In genomic region chr13:30617315-30618185, GRCh38 we compare ENCODE assay signal across 1 cellular context.
A peak's percentile ranks its signal among the peaks of the same experiment; 100 is the strongest.
TF ChIP-seq lines count a peak whose summit lies in the region.

USPL1 (plus strand) TSS chr13:30617920; CDS start chr13:30621141, 3,221 bp downstream.

TF ChIP-seq in K562, 482 proteins besides CTCF, POLR2A, EP300 and RAD21 (continued from another document and continues in another):
- 0 out of 2 replicates have a peak, but pooled peaks have one; percentile 33 for TF ChIP-seq KLF1 (tag; IDR thresholded peaks at IDR 0.05)
- no peak; the same call in 1 of the 2 replicates for TF ChIP-seq ZBTB2 (IDR thresholded peaks at IDR 0.05)
- TF ChIP-seq ZC3H4 (CRISPR knock-in tag; IDR thresholded peaks at IDR 0.05; ENCODE audit: borderline replicate concordance) = no peak
- TF ChIP-seq SUPT5H (IDR thresholded peaks at IDR 0.05) = peak; percentile 74
- TF ChIP-seq ZNF57 (CRISPR knock-in tag; IDR thresholded peaks at IDR 0.05) = no peak
- no peak for TF ChIP-seq HOXB6 (CRISPR knock-in tag; IDR thresholded peaks at IDR 0.05; ENCODE audit: borderline replicate concordance)
- TF ChIP-seq TGIF2 (CRISPR knock-in tag; IDR thresholded peaks at IDR 0.05) = no peak; the same call in 1 of the 2 replicates
- TF ChIP-seq ZBTB17 (CRISPR knock-in tag; IDR thresholded peaks at IDR 0.05) = no peak
- TF ChIP-seq ZFPM2 (CRISPR knock-in tag; IDR thresholded peaks at IDR 0.05) = no peak
- TF ChIP-seq NRF1 (conservative IDR thresholded peaks at IDR 0.05 in 1 of 2, IDR thresholded peaks at IDR 0.05 in 1 of 2) = peak; percentile 82 to 86
- TF ChIP-seq, protein P1, sequence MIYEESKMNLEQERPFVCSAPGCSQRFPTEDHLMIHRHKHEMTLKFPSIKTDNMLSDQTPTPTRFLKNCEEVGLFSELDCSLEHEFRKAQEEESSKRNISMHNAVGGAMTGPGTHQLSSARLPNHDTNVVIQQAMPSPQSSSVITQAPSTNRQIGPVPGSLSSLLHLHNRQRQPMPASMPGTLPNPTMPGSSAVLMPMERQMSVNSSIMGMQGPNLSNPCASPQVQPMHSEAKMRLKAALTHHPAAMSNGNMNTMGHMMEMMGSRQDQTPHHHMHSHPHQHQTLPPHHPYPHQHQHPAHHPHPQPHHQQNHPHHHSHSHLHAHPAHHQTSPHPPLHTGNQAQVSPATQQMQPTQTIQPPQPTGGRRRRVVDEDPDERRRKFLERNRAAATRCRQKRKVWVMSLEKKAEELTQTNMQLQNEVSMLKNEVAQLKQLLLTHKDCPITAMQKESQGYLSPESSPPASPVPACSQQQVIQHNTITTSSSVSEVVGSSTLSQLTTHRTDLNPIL (CRISPR knock-in tag; IDR thresholded peaks at IDR 0.05) = no peak
- no peak for TF ChIP-seq KDM2B (CRISPR knock-in tag; IDR thresholded peaks at IDR 0.05)
- no peak; the same call in 1 of the 2 replicates for TF ChIP-seq LEF1 (IDR thresholded peaks at IDR 0.05)
- no peak for TF ChIP-seq SRSF3 (IDR thresholded peaks at IDR 0.05; ENCODE audit: insufficient read depth, low read length)
- no peak for TF ChIP-seq ZNF274 (IDR thresholded peaks at IDR 0.05; ENCODE audit: borderline replicate concordance, low read depth, low read length)
- no peak for TF ChIP-seq ZNF408 (CRISPR knock-in tag; IDR thresholded peaks at IDR 0.05; ENCODE audit: low read depth)
- no peak for TF ChIP-seq CCAR2 (IDR thresholded peaks at IDR 0.05; ENCODE audit: low read depth, low read length)
- TF ChIP-seq CEBPZ (IDR thresholded peaks at IDR 0.05; ENCODE audit: borderline replicate concordance, low read depth, low read length) = no peak
- TF ChIP-seq SNAPC5 (CRISPR knock-in tag; IDR thresholded peaks at IDR 0.05) = no peak
- TF ChIP-seq RNF2 (IDR thresholded peaks at IDR 0.05) = peak; percentile 58; the same call in 1 of the 2 replicates
- TF ChIP-seq ID3 (CRISPR knock-in tag; IDR thresholded peaks at IDR 0.05) = no peak
- no peak for TF ChIP-seq ID3 (tag; IDR thresholded peaks at IDR 0.05)
- TF ChIP-seq POLR2B (IDR thresholded peaks at IDR 0.05; ENCODE audit: low read depth, partially characterized antibody) = peak; percentile 47
- TF ChIP-seq ZNF23 (CRISPR knock-in tag; IDR thresholded peaks at IDR 0.05) = no peak
- TF ChIP-seq, protein P2, sequence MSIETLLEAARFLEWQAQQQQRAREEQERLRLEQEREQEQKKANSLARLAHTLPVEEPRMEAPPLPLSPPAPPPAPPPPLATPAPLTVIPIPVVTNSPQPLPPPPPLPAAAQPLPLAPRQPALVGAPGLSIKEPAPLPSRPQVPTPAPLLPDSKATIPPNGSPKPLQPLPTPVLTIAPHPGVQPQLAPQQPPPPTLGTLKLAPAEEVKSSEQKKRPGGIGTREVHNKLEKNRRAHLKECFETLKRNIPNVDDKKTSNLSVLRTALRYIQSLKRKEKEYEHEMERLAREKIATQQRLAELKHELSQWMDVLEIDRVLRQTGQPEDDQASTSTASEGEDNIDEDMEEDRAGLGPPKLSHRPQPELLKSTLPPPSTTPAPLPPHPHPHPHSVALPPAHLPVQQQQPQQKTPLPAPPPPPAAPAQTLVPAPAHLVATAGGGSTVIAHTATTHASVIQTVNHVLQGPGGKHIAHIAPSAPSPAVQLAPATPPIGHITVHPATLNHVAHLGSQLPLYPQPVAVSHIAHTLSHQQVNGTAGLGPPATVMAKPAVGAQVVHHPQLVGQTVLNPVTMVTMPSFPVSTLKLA (conservative IDR thresholded peaks at IDR 0.05) = peak; percentile 89 to 95
- TF ChIP-seq, protein P3, sequence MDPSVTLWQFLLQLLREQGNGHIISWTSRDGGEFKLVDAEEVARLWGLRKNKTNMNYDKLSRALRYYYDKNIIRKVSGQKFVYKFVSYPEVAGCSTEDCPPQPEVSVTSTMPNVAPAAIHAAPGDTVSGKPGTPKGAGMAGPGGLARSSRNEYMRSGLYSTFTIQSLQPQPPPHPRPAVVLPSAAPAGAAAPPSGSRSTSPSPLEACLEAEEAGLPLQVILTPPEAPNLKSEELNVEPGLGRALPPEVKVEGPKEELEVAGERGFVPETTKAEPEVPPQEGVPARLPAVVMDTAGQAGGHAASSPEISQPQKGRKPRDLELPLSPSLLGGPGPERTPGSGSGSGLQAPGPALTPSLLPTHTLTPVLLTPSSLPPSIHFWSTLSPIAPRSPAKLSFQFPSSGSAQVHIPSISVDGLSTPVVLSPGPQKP (CRISPR knock-in tag; IDR thresholded peaks at IDR 0.05) = no peak
- no peak for TF ChIP-seq BRF1 (IDR thresholded peaks at IDR 0.05; ENCODE audit: borderline replicate concordance, extremely low read depth, insufficient read length)
- no peak for TF ChIP-seq SRSF7 (optimal IDR thresholded peaks at IDR 0.05; ENCODE audit: low read depth, low read length)
- TF ChIP-seq ZBED1 (IDR thresholded peaks at IDR 0.05) = no peak
- peak; percentile 100 for TF ChIP-seq GABPB1 (CRISPR knock-in tag; IDR thresholded peaks at IDR 0.05)
- TF ChIP-seq HOMEZ (CRISPR knock-in tag; IDR thresholded peaks at IDR 0.05) = no peak
- TF ChIP-seq ETV1 (tag; conservative IDR thresholded peaks at IDR 0.05; ENCODE audit: low read depth) = peak; percentile 89
- TF ChIP-seq NR1H2 (CRISPR knock-in tag; IDR thresholded peaks at IDR 0.05) = 0 out of 2 replicates have a peak, but pooled peaks have one; percentile 48
- no peak for TF ChIP-seq RBM39 (optimal IDR thresholded peaks at IDR 0.05; ENCODE audit: low read depth, low read length)
- TF ChIP-seq, protein P4, sequence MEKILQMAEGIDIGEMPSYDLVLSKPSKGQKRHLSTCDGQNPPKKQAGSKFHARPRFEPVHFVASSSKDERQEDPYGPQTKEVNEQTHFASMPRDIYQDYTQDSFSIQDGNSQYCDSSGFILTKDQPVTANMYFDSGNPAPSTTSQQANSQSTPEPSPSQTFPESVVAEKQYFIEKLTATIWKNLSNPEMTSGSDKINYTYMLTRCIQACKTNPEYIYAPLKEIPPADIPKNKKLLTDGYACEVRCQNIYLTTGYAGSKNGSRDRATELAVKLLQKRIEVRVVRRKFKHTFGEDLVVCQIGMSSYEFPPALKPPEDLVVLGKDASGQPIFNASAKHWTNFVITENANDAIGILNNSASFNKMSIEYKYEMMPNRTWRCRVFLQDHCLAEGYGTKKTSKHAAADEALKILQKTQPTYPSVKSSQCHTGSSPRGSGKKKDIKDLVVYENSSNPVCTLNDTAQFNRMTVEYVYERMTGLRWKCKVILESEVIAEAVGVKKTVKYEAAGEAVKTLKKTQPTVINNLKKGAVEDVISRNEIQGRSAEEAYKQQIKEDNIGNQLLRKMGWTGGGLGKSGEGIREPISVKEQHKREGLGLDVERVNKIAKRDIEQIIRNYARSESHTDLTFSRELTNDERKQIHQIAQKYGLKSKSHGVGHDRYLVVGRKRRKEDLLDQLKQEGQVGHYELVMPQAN (IDR thresholded peaks at IDR 0.05; ENCODE audit: borderline replicate concordance) = peak; percentile 77; the same call in 1 of the 2 replicates
- TF ChIP-seq RCOR1 (IDR thresholded peaks at IDR 0.05; ENCODE audit: borderline replicate concordance in 1 of 2, low read depth in 2 of 2, low read length in 2 of 2) = peak in 1 of 2 experiments; percentile 58; a peak in 2 of 4 replicates
- no peak for TF ChIP-seq DDX20 (tag; IDR thresholded peaks at IDR 0.05; ENCODE audit: low read depth)
- TF ChIP-seq TCF7L2 (IDR thresholded peaks at IDR 0.05; ENCODE audit: low read depth, low read length) = no peak
- peak; percentile 46 for TF ChIP-seq NFIC (IDR thresholded peaks at IDR 0.05)
- no peak for TF ChIP-seq ZNF197 (CRISPR knock-in tag; IDR thresholded peaks at IDR 0.05; ENCODE audit: low read depth)
- no peak for TF ChIP-seq PATZ1 (CRISPR knock-in tag; IDR thresholded peaks at IDR 0.05; ENCODE audit: borderline replicate concordance)
- TF ChIP-seq MYBL2 (IDR thresholded peaks at IDR 0.05; ENCODE audit: low read depth) = no peak
- no peak for TF ChIP-seq MYBL2 (CRISPR knock-in tag; IDR thresholded peaks at IDR 0.05; ENCODE audit: borderline replicate concordance)
- peak; percentile 58 for TF ChIP-seq KDM5B (IDR thresholded peaks at IDR 0.05; ENCODE audit: insufficient replicate concordance, low read depth, low read length)
- TF ChIP-seq HCFC1 (IDR thresholded peaks at IDR 0.05; ENCODE audit: low read depth, low read length) = peak; percentile 85
- TF ChIP-seq SRSF1 (IDR thresholded peaks at IDR 0.05; ENCODE audit: low read depth, low read length) = no peak
- no peak for TF ChIP-seq DNMT1 (IDR thresholded peaks at IDR 0.05)
- TF ChIP-seq TEAD1 (CRISPR knock-in tag; IDR thresholded peaks at IDR 0.05) = no peak; a peak in 1 of 4 replicates
- TF ChIP-seq, protein P5, sequence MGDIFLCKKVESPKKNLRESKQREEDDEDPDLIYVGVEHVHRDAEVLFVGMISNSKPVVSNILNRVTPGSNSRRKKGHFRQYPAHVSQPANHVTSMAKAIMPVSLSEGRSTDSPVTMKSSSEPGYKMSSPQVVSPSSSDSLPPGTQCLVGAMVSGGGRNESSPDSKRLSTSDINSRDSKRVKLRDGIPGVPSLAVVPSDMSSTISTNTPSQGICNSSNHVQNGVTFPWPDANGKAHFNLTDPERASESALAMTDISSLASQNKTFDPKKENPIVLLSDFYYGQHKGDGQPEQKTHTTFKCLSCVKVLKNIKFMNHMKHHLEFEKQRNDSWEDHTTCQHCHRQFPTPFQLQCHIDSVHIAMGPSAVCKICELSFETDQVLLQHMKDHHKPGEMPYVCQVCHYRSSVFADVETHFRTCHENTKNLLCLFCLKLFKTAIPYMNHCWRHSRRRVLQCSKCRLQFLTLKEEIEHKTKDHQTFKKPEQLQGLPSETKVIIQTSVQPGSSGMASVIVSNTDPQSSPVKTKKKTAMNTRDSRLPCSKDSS (IDR thresholded peaks at IDR 0.05; ENCODE audit: low read depth, partially characterized antibody) = no peak
- no peak for TF ChIP-seq PHB (CRISPR knock-in tag; IDR thresholded peaks at IDR 0.05)
- TF ChIP-seq MIER1 (IDR thresholded peaks at IDR 0.05; ENCODE audit: low read depth) = no peak
- no peak for TF ChIP-seq WHSC1 (IDR thresholded peaks at IDR 0.05; ENCODE audit: low read length)
- no peak for TF ChIP-seq PPARD (CRISPR knock-in tag; IDR thresholded peaks at IDR 0.05)
